ENCODE assay signal across 21 cellular contexts in genomic region chr4:47413515-47413914, GRCh38. TPM values are rescaled to one million over a fixed set of nuclear protein-coding genes. Genes with fewer than 3 reads are reported as not detected.
DNase-seq lines count a peak whose midpoint lies in the region; ATAC-seq and TF ChIP-seq lines count a peak whose summit lies in the region.
"Had no signal": no experiment of that assay in that cellular context is flagged by ENCODE, and none has a peak within 500 bp of the region (broad histone marks: within the 10 kb centered on the region; RNA-seq: fewer than 3 reads in every experiment).

No MANE protein-coding gene starts in this region.

- H3K36me3 ChIP-seq in smooth muscle cell (ENCODE audit: low read depth) (no peaks in the 10 kb centered on the region), stomach (no peaks in the 10 kb centered on the region)
- H3K36me3 ChIP-seq: ascending aorta, left lung had no signal

- no peaks in the 10 kb centered on the region for H3K79me2 ChIP-seq in smooth muscle cell (ENCODE audit: low read depth)

- H3K9ac ChIP-seq in smooth muscle cell (ENCODE audit: low read depth), result no peak overlapping the region
- H3K9ac ChIP-seq: KMS-11 had no signal

- no peak for TF ChIP-seq CTCF in smooth muscle cell (IDR thresholded peaks at IDR 0.05; ENCODE audit: borderline replicate concordance, insufficient read depth, poor library complexity, severe bottlenecking)
- no peak for TF ChIP-seq CTCF in stomach (IDR thresholded peaks at IDR 0.05)

- no peak for TF ChIP-seq POLR2A in stomach (IDR thresholded peaks at IDR 0.05)

- H3K27me3 ChIP-seq in smooth muscle cell (ENCODE audit: low read depth), result no peaks in the 10 kb centered on the region
- H3K27me3 ChIP-seq in stomach, result no peaks in the 10 kb centered on the region
- H3K27me3 ChIP-seq: ascending aorta, left lung had no signal

- no peaks in the 10 kb centered on the region for H3K4me1 ChIP-seq in smooth muscle cell (ENCODE audit: low read depth)
- H3K4me1 ChIP-seq in stomach, result no peaks in the 10 kb centered on the region
- H3K4me1 ChIP-seq: ascending aorta, left lung had no signal

- H3K4me3 ChIP-seq in smooth muscle cell (no peak overlapping the region), stomach (no peak overlapping the region)
- H3K4me3 ChIP-seq: ascending aorta, left lung had no signal

- H3F3A ChIP-seq in smooth muscle cell (ENCODE audit: low read depth), result no peaks in the 10 kb centered on the region

- H4K20me1 ChIP-seq in smooth muscle cell (ENCODE audit: low read depth), result no peaks in the 10 kb centered on the region

- H2AFZ ChIP-seq in smooth muscle cell (ENCODE audit: low read depth), result no peak overlapping the region

- TF ChIP-seq EP300 in stomach (IDR thresholded peaks at IDR 0.05), result no peak

- 92% methylated on average over 2 of the region's 2 CpGs for WGBS in smooth muscle cell (ENCODE audit: low lambda C conversion rate)
- WGBS in stomach, 5 donors, result 53 to 69% (median 62%) methylated on average over 2 of the region's 2 CpGs

- H3K9me3 ChIP-seq in smooth muscle cell (replicated peaks; ENCODE audit: low read depth) (no peaks in the 10 kb centered on the region), stomach (no peaks in the 10 kb centered on the region)
- H3K9me3 ChIP-seq: ascending aorta, left lung had no signal

- intact Hi-C loops in stomach (cut with DNase I; ENCODE audit: low total_unique reads), result no loop called here

- DNase-seq in COLO668 (lab: John Stamatoyannopoulos, UW; ENCODE audit: unreplicated experiment), result peak; percentile 44
- peak; percentile 61 for DNase-seq in NCI-H510A treated with DMSO at 0.1 percent for 48 hours (lab: John Stamatoyannopoulos, UW)
- peak; percentile 53 for DNase-seq in kidney glomerular epithelial cell (lab: John Stamatoyannopoulos, UW)
- DNase-seq in smooth muscle cell (lab: John Stamatoyannopoulos, UW; ENCODE audit: unreplicated experiment), result no peak
- DNase-seq in stomach, result no peak
- DNase-seq: activated CD4-positive, alpha-beta memory T cell treated with anti-CD3 and anti-CD28 coated beads for 36 hours; activated naive CD4-positive, alpha-beta T cell treated with anti-CD3 and anti-CD28 coated beads for 36 hours; activated T-cell treated with anti-CD3 and anti-CD28 coated beads for 4 hours; CD4-positive, alpha-beta memory T cell; erythroblast; foreskin melanocyte; left lung; NCI-H1048; NCI-H524 treated with DMSO at 0.1 percent for 48 hours; stimulated activated CD4-positive, alpha-beta T cell treated with anti-CD3 and anti-CD28 coated beads, Interleukin-12 subunit alpha, Interleukin-12 subunit beta, amount 100 ng/mL, for 4 hours; substantia nigra had no signal

- no peak overlapping the region for H3K4me2 ChIP-seq in smooth muscle cell
- H3K4me2 ChIP-seq: KMS-11 had no signal

- H3K27ac ChIP-seq in smooth muscle cell (ENCODE audit: low read depth) (no peak overlapping the region), stomach (no peak overlapping the region)
- H3K27ac ChIP-seq: ascending aorta, KMS-11, left lung had no signal

- ATAC-seq in HG02610 (IDR thresholded peaks at IDR 0.05; ENCODE audit: unreplicated experiment), result peak; percentile 55
- no peak for ATAC-seq in HG02884 (IDR thresholded peaks at IDR 0.05; ENCODE audit: unreplicated experiment)
- no peak for ATAC-seq in HG03025 (IDR thresholded peaks at IDR 0.05; ENCODE audit: low FRiP score, unreplicated experiment)
- ATAC-seq: left lung had no signal

RNA-seq across cellular contexts. Expression of gene COMMD8, which starts 50.0 kb away (rescaled TPM):
- total RNA-seq in smooth muscle cell (35.5 and 51.9 TPM in 2 replicates), stomach (10 to 100 TPM in 2 of 5 donors, 1 to 10 TPM in 2, not detected in 1; 2.6 to 11.9 (median 9.7) TPM)
- polyA plus RNA-seq in smooth muscle cell (29.0 and 38.5 TPM in 2 replicates), stomach (10 to 100 TPM; 11.8 to 25.1 (median 23.7) TPM)

Comparison
In these comparisons a context has a peak if more than half of its experiments do, and no peak if none do; other contexts are left out.
1. DNase-seq: peak in COLO668 (single experiment), NCI-H510A treated with DMSO at 0.1 percent for 48 hours (single experiment) and kidney glomerular epithelial cell (single experiment); none in smooth muscle cell (single experiment) and stomach (single experiment).